In genomic region chr17:31313982-31314787, GRCh38 we compare ENCODE assay signal across 8 cellular contexts. TPM values are rescaled to one million over a fixed set of nuclear protein-coding genes. Genes with fewer than 3 reads are reported as not detected.
A peak's percentile ranks its signal among the peaks of the same experiment; 100 is the strongest.
DNase-seq lines count a peak whose midpoint lies in the region; ATAC-seq and TF ChIP-seq lines count a peak whose summit lies in the region.

TSS of gene EVI2B (minus strand) at chr17:31314054. CDS start at chr17:31305609, 8,445 bp downstream.

- H3K27ac ChIP-seq in esophagus (ENCODE audit: low read depth in 2 of 2, low read length in 1 of 2): peak within 1 kb of the TSS in 1 of 2 donors; percentile 59

- peaks cover 5% of the 10 kb centered on the region for H3K36me3 Mint-ChIP-seq in mesothelial cell of epicardium

- DNase-seq in stimulated activated CD4-positive, alpha-beta T cell treated with anti-CD3 and anti-CD28 coated beads, Interleukin-4, amount 100 ng/mL, for 24 hours: peak; percentile 31
- DNase-seq in stimulated activated CD4-positive, alpha-beta T cell treated with anti-CD3 and anti-CD28 coated beads, Interleukin-2, amount 100 ng/mL, for 48 hours: no peak
- DNase-seq in RPMI7951 (ENCODE audit: low read depth): peak; percentile 73
- DNase-seq in stimulated activated naive CD8-positive, alpha-beta T cell treated with anti-CD3 and anti-CD28 coated beads, Interleukin-15, Interleukin-2, amounts not matched to agents 100 U/mL and 50 U/mL, for 24 hours: no peak
- DNase-seq in mesothelial cell of epicardium (ENCODE audit: low spot score in 2 of 2, unreplicated experiment in 2 of 2): no peak

- H3K36me3 ChIP-seq in esophagus (ENCODE audit: control insufficient read depth in 2 of 2, insufficient read depth in 2 of 2, low read length in 1 of 2): peaks cover 0 to 2% of the 10 kb centered on the region in 2 donors

- no peak within 1 kb of the TSS for H3K4me3 Mint-ChIP-seq in mesothelial cell of epicardium

- 43 to 50% methylated on average over 3 of the region's 3 CpGs for WGBS in esophagus, 2 donors

- no peaks in the 10 kb centered on the region for H3K27me3 ChIP-seq in esophagus (ENCODE audit: control insufficient read depth in 1 of 2, insufficient read depth in 2 of 2, low read length in 2 of 2)

- TF ChIP-seq CTCF in mesothelial cell of epicardium (IDR thresholded peaks at IDR 0.05; ENCODE audit: unreplicated experiment): no peak

- peak; percentile 66 for ATAC-seq in stimulated activated naive CD8-positive, alpha-beta T cell treated with anti-CD3 and anti-CD28 coated beads, Interleukin-15, Interleukin-2, amounts not matched to agents 100 U/mL and 50 U/mL, for 24 hours
- ATAC-seq in GM21723 (IDR thresholded peaks at IDR 0.05; ENCODE audit: unreplicated experiment): no peak
- ATAC-seq in HG03025 (IDR thresholded peaks at IDR 0.05; ENCODE audit: low FRiP score, unreplicated experiment): no peak

- H3K27ac Mint-ChIP-seq in mesothelial cell of epicardium: no peak within 1 kb of the TSS

- H3K4me1 Mint-ChIP-seq in mesothelial cell of epicardium: no peaks in the 10 kb centered on the region

- peak within 1 kb of the TSS; percentile 11 to 32 for H3K4me3 ChIP-seq in esophagus (ENCODE audit: low read depth in 1 of 2, low read length in 2 of 2)

- no peaks in the 10 kb centered on the region for H3K27me3 Mint-ChIP-seq in mesothelial cell of epicardium (ENCODE audit: low read depth)

- no peaks in the 10 kb centered on the region for H3K9me3 ChIP-seq in esophagus (ENCODE audit: control insufficient read depth in 2 of 2, insufficient read depth in 1 of 2, low read depth in 1 of 2, low read length in 1 of 2)

- no peaks in the 10 kb centered on the region for H3K9me3 Mint-ChIP-seq in mesothelial cell of epicardium

- no peaks in the 10 kb centered on the region for H3K4me1 ChIP-seq in esophagus (ENCODE audit: control insufficient read depth in 2 of 2, insufficient read depth in 2 of 2, low read length in 1 of 2)

RNA-seq across cellular contexts. Expression of gene EVI2B, which starts in this region (rescaled TPM):
- total RNA-seq in RPMI7951 (2014; rRNA removed; shearing (Covaris generic)): 1.1 TPM in 2 replicates
- polyA plus RNA-seq in esophagus: 1 to 10 TPM; 1.8 TPM
- not detected in 3 replicates for total RNA-seq in mesothelial cell of epicardium

Comparison
In these comparisons a context has a peak if more than half of its experiments do, and no peak if none do; other contexts are left out.
1. DNase-seq: peak in stimulated activated CD4-positive, alpha-beta T cell treated with anti-CD3 and anti-CD28 coated beads, Interleukin-4, amount 100 ng/mL, for 24 hours (single experiment) and RPMI7951 (single experiment); none in stimulated activated CD4-positive, alpha-beta T cell treated with anti-CD3 and anti-CD28 coated beads, Interleukin-2, amount 100 ng/mL, for 48 hours (0 of 2), stimulated activated naive CD8-positive, alpha-beta T cell treated with anti-CD3 and anti-CD28 coated beads, Interleukin-15, Interleukin-2, amounts not matched to agents 100 U/mL and 50 U/mL, for 24 hours (single experiment) and mesothelial cell of epicardium (0 of 2).